In the genomic region with DNA sequence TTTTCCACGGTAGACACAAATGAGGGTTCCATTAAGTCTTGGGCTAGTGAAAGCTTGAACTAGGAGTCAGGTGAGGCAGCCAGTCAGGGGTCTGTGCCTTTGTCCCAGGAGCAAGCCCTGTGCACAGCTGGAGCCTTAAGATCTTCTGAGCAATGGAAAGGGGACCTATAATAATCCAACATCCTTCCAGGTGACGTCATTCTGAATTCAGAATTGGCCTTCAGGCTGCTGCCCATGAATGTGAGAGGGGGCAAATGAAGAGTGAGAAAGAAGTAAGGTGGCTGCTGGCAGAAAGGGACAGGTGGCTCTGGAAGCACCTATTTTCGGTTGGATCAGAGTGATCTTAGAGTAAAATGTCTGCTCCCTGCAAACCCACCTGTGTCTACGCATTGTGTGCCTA, we compare ENCODE assay signal across 9 cellular contexts.
"Had no signal": no experiment of that assay in that cellular context is flagged by ENCODE, and none has a peak within 500 bp of the region (broad histone marks: within the 10 kb centered on the region; RNA-seq: fewer than 3 reads in every experiment).

No MANE protein-coding gene starts in this region.

- FAIRE-seq: H1, H54, HTR-8/SVneo had no signal

- H3K9me3 Mint-ChIP-seq: GM23338, H9, HFFc6 had no signal

- DNase-seq: H9, HCEC 1CT, KG1 had no signal

- H3K4me1 Mint-ChIP-seq: GM23338 had no signal

- H3K4me2 ChIP-seq: GM23338 had no signal

- H3K4me3 Mint-ChIP-seq: GM23338, H9, HFFc6, IgD-negative memory B cell had no signal

- ATAC-seq: GM23338 had no signal

- H3K27me3 Mint-ChIP-seq: IgD-negative memory B cell had no signal

- H3K36me3 Mint-ChIP-seq: IgD-negative memory B cell had no signal

- H3K27ac Mint-ChIP-seq: GM23338, H9, HFFc6, IgD-negative memory B cell had no signal

- H3K4me3 ChIP-seq: GM23338 had no signal
